ENCODE assay signal across 9 cellular contexts in the genomic region with DNA sequence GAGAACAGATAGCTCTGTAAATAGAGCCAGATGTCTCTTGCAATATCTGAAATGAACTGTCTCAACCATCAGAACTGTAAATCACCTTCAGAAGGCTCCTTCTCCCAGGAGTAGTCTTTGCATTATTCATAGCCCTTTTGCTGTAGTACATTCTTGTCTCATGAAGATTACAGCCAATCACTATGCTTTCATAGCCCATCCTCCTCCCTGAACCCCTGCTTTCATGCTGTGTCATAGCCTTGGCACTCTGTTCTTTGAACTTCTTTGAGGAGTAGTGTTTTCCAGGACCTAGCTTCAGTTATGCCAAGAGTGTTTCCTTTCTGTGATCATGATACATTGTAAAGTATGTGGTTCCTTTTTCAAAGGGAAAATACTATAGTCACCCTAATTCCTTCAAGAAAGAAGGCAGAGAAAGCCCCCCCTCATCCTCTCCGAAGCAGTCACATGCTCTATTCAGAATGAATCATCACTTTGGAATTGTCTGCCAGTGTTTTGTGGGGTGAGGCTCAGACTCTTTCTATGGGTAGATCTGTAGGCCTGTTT.
DNase-seq lines count a peak whose midpoint lies in the region; TF ChIP-seq lines count a peak whose summit lies in the region.
"Had no signal": no experiment of that assay in that cellular context is flagged by ENCODE, and none has a peak within 500 bp of the region (broad histone marks: within the 10 kb centered on the region; RNA-seq: fewer than 3 reads in every experiment).

No MANE protein-coding gene starts in this region.

- no peak for TF ChIP-seq POLR2A in uterus (IDR thresholded peaks at IDR 0.05)

- no peak overlapping the region for H3K9ac ChIP-seq in H9 (ENCODE audit: extremely low read depth, insufficient read length, low read length)
- no peak overlapping the region for H3K9ac ChIP-seq in skeletal muscle tissue (ENCODE audit: low read depth in 1 of 3, low read length in 3 of 3)

- H3K4me1 ChIP-seq in H9 (ENCODE audit: insufficient read depth, low read length) (peaks cover 7% of the 10 kb centered on the region; the same call in 1 of the 2 replicates), skeletal muscle tissue (ENCODE audit: control insufficient read depth in 3 of 3, insufficient read depth in 3 of 3, low read length in 3 of 3) (peaks cover 0 to 2% (median 0%) of the 10 kb centered on the region in 3 donors), uterus (no peaks in the 10 kb centered on the region)

- H3K4me3 ChIP-seq in skeletal muscle tissue (ENCODE audit: low read length in 3 of 3): no peak overlapping the region
- H3K4me3 ChIP-seq in uterus: no peak overlapping the region

- no peak overlapping the region for H3K56ac ChIP-seq in H9 (ENCODE audit: insufficient read length, low read depth, low read length)

- no peak overlapping the region for H3K4ac ChIP-seq in H9 (ENCODE audit: low read depth, low read length)

- no peaks in the 10 kb centered on the region for H3K9me3 ChIP-seq in H9 (ENCODE audit: control insufficient read depth, low read depth, low read length)
- no peaks in the 10 kb centered on the region for H3K9me3 ChIP-seq in skeletal muscle tissue (ENCODE audit: control insufficient read depth in 3 of 3, low read length in 3 of 3)
- no peaks in the 10 kb centered on the region for H3K9me3 ChIP-seq in uterus

- H2BK5ac ChIP-seq in H9 (ENCODE audit: insufficient read length, low read length): no peak overlapping the region

- H2BK15ac ChIP-seq in H9 (ENCODE audit: low read depth, low read length): no peak overlapping the region

- no peak overlapping the region for H3K4me2 ChIP-seq in H9 (ENCODE audit: insufficient read depth, insufficient read length, low read length)

- no peak overlapping the region for H3K18ac ChIP-seq in H9 (ENCODE audit: insufficient read length, low read depth, low read length)

- H2AK5ac ChIP-seq in H9 (ENCODE audit: insufficient read length, low read length): no peak overlapping the region

- no peak overlapping the region for H2BK12ac ChIP-seq in H9 (ENCODE audit: insufficient read length, low read depth, low read length)

- intact Hi-C loops in uterus (cut with DNase I; ENCODE audit: low total_unique reads): no loop called here

- H3K23me2 ChIP-seq in H9 (ENCODE audit: insufficient read length, low read depth, low read length, poor library complexity, severe bottlenecking): no peaks in the 10 kb centered on the region

- H3K23ac ChIP-seq in H9 (ENCODE audit: insufficient read length, low read depth, low read length): no peak overlapping the region

- no peaks in the 10 kb centered on the region for H4K20me1 ChIP-seq in H9 (ENCODE audit: control insufficient read depth, insufficient read depth, insufficient read length)

- H4K8ac ChIP-seq in H9 (replicated peaks; ENCODE audit: insufficient read length, low read depth, low read length): no peak overlapping the region

- no peak overlapping the region for H3K14ac ChIP-seq in H9 (ENCODE audit: insufficient read depth, low read length)

- no peak for TF ChIP-seq CTCF in H9 (conservative IDR thresholded peaks at IDR 0.05)
- no peak for TF ChIP-seq CTCF in uterus (IDR thresholded peaks at IDR 0.05)

- H4K5ac ChIP-seq in H9 (ENCODE audit: insufficient read length, low read depth, low read length): no peak overlapping the region

- H3K36me3 ChIP-seq in skeletal muscle tissue (ENCODE audit: control insufficient read depth in 3 of 3, insufficient read depth in 3 of 3, low read length in 3 of 3) (no peaks in the 10 kb centered on the region), uterus (no peaks in the 10 kb centered on the region)

- H3K79me1 ChIP-seq in H9 (ENCODE audit: insufficient read depth, low read depth, low read length, poor library complexity, severe bottlenecking): no peaks in the 10 kb centered on the region

- no peak overlapping the region for H3K4me3 Mint-ChIP-seq in H9
- H3K4me3 Mint-ChIP-seq: naive thymus-derived CD4-positive, alpha-beta T cell had no signal

- no peaks in the 10 kb centered on the region for H3K79me2 ChIP-seq in H9 (ENCODE audit: insufficient read depth, low read length)

- H3K27ac ChIP-seq in H9 (ENCODE audit: insufficient read length, low read depth, low read length): peak overlapping the region; percentile 18
- peak overlapping the region; percentile 37 for H3K27ac ChIP-seq in skeletal muscle tissue (ENCODE audit: low read depth, low read length)
- peak overlapping the region in 1 of 2 donors; percentile 34 for H3K27ac ChIP-seq in uterus

- DNase-seq in H9 (peak; percentile 31), T1000 (lab: John Stamatoyannopoulos, UW) (peak; percentile 52), globus pallidus (ENCODE audit: low spot score) (peak; percentile 21), uterus (no peak), UCSD-AML1 (lab: John Stamatoyannopoulos, UW; ENCODE audit: unreplicated experiment) (no peak), COLO668 (lab: John Stamatoyannopoulos, UW; ENCODE audit: unreplicated experiment) (no peak), NCI-H2196 treated with DMSO at 0.1 percent for 48 hours (lab: John Stamatoyannopoulos, UW; ENCODE audit: unreplicated experiment) (no peak)
- DNase-seq: naive thymus-derived CD4-positive, alpha-beta T cell had no signal

- peaks cover 15 to 16% of the 10 kb centered on the region in 2 experiments for H3K4me1 Mint-ChIP-seq in H9

- no peak overlapping the region for H2BK20ac ChIP-seq in H9 (ENCODE audit: low read depth, low read length, poor library complexity, severe bottlenecking)

- no peak overlapping the region for H3T11ph ChIP-seq in H9 (ENCODE audit: low read length)

- peak overlapping the region; percentile 69 for H2AFZ ChIP-seq in H9 (ENCODE audit: low read length)

- H3K36me3 Mint-ChIP-seq in H9 (ENCODE audit: insufficient read depth in 1 of 3, low read depth in 3 of 3): no peaks in the 10 kb centered on the region
- H3K36me3 Mint-ChIP-seq: naive thymus-derived CD4-positive, alpha-beta T cell had no signal

- H3K27me3 ChIP-seq in H9 (ENCODE audit: insufficient read depth, low read length): no peaks in the 10 kb centered on the region
- no peaks in the 10 kb centered on the region for H3K27me3 ChIP-seq in skeletal muscle tissue (ENCODE audit: control insufficient read depth in 3 of 3, insufficient read depth in 3 of 3, low read length in 3 of 3)
- no peaks in the 10 kb centered on the region for H3K27me3 ChIP-seq in uterus

- no peaks in the 10 kb centered on the region for H3K27me3 Mint-ChIP-seq in H9 (ENCODE audit: low read depth)
- H3K27me3 Mint-ChIP-seq: naive thymus-derived CD4-positive, alpha-beta T cell had no signal

- no peak overlapping the region for H4K91ac ChIP-seq in H9 (ENCODE audit: insufficient read length, low read depth, low read length)

- no peaks in the 10 kb centered on the region for H3K9me3 Mint-ChIP-seq in H9

- WGBS in H9 (ENCODE audit: extremely low coverage, insufficient read length, low lambda C conversion rate): no CpG with 5 or more reads among the region's 1 CpG

- H2BK120ac ChIP-seq in H9 (ENCODE audit: low read depth, low read length, poor library complexity, severe bottlenecking): no peak overlapping the region

- peak overlapping the region; percentile 12 to 89 (median 41); a peak in 6 of 7 replicates for H3K27ac Mint-ChIP-seq in H9
- H3K27ac Mint-ChIP-seq: naive thymus-derived CD4-positive, alpha-beta T cell had no signal

Comparison
In these comparisons a context has a peak if more than half of its experiments do, and no peak if none do; other contexts are left out.
1. DNase-seq: peak in H9 (single experiment), T1000 (single experiment) and globus pallidus (single experiment); none in uterus (0 of 2), UCSD-AML1 (single experiment), COLO668 (single experiment) and NCI-H2196 treated with DMSO at 0.1 percent for 48 hours (single experiment).